Comparison of ENCODE assay signal across 16 cellular contexts in genomic region chr7:29401827-29402226, GRCh38.
DNase-seq lines count a peak whose midpoint lies in the region; ATAC-seq lines count a peak whose summit lies in the region.
"Had no signal": no experiment of that assay in that cellular context is flagged by ENCODE, and none has a peak within 500 bp of the region (broad histone marks: within the 10 kb centered on the region; RNA-seq: fewer than 3 reads in every experiment).

No MANE protein-coding gene starts in this region.

- H3K36me3 Mint-ChIP-seq in effector memory CD8-positive, alpha-beta T cell (ENCODE audit: insufficient read depth), result peaks cover 9% of the 10 kb centered on the region

- H3K4me3 Mint-ChIP-seq in effector memory CD8-positive, alpha-beta T cell, result no peak overlapping the region
- H3K4me3 Mint-ChIP-seq: CD8-positive, alpha-beta T cell had no signal

- no peak overlapping the region for H3K27ac Mint-ChIP-seq in effector memory CD8-positive, alpha-beta T cell
- H3K27ac Mint-ChIP-seq: CD8-positive, alpha-beta T cell had no signal

- H3K27me3 Mint-ChIP-seq in effector memory CD8-positive, alpha-beta T cell, result no peaks in the 10 kb centered on the region

- DNase-seq in NCI-H1694 (lab: John Stamatoyannopoulos, UW) (peak; percentile 25), NCI-H1694 treated with DMSO at 0.1 percent for 48 hours (lab: John Stamatoyannopoulos, UW) (no peak), NCI-H774 (lab: John Stamatoyannopoulos, UW) (peak; percentile 9), ecto neural progenitor cell (ENCODE audit: low spot score) (peak; percentile 76), DMS79 treated with DMSO at 0.1 percent for 48 hours (lab: John Stamatoyannopoulos, UW) (no peak), NCI-H1930 (lab: John Stamatoyannopoulos, UW) (no peak)
- no peak for DNase-seq in effector memory CD8-positive, alpha-beta T cell
- DNase-seq: 8988T; Calu3; CD8-positive, alpha-beta T cell; KBM-7; NCI-H187 treated with DMSO at 0.1 percent for 48 hours; NCI-H446 treated with DMSO at 0.1 percent for 48 hours had no signal

- ATAC-seq in HG03135 (IDR thresholded peaks at IDR 0.05; ENCODE audit: unreplicated experiment), result no peak
- no peak for ATAC-seq in effector memory CD8-positive, alpha-beta T cell (replicated peaks)
- ATAC-seq: CD8-positive, alpha-beta T cell; HepG2; Panc1 had no signal

- H3K9me3 Mint-ChIP-seq in effector memory CD8-positive, alpha-beta T cell, result no peaks in the 10 kb centered on the region
- H3K9me3 Mint-ChIP-seq: CD8-positive, alpha-beta T cell had no signal

- no peaks in the 10 kb centered on the region for H3K4me1 Mint-ChIP-seq in effector memory CD8-positive, alpha-beta T cell (ENCODE audit: low read depth in 2 of 2)

Comparison
In these comparisons a context has a peak if more than half of its experiments do, and no peak if none do; other contexts are left out.
1. DNase-seq: peak in NCI-H1694 (single experiment), NCI-H774 (single experiment) and ecto neural progenitor cell (single experiment); none in NCI-H1694 treated with DMSO at 0.1 percent for 48 hours (single experiment), DMS79 treated with DMSO at 0.1 percent for 48 hours (single experiment), NCI-H1930 (0 of 2) and effector memory CD8-positive, alpha-beta T cell (0 of 3).